Comparison of ENCODE assay signal across 17 cellular contexts in the genomic region with DNA sequence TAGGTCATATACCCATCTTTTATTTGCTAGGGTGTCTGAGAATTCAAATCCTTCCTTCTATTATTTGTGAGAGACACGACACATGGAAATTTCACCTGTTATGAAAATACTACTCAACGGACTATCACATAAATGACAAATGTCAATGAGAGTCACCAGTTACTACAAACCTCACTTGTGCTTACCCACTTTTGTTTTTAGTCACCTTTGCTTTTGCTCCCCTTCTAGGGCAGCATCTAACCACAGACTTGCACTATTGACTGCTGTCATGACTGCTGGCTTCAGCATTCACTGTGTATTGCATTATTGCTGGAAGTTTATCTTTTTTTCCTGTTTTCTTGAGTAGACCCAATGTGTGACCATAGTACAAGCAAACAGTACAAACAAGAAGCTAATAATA.
"Had no signal": no experiment of that assay in that cellular context is flagged by ENCODE, and none has a peak within 500 bp of the region (broad histone marks: within the 10 kb centered on the region; RNA-seq: fewer than 3 reads in every experiment).

No MANE protein-coding gene starts in this region.

- ATAC-seq: activated naive CD8-positive, alpha-beta T cell treated with anti-CD3 and anti-CD28 coated beads, Interleukin-2, amount 50 U/mL, for 24 hours; right lobe of liver had no signal

- H3K4me3 ChIP-seq: esophagus squamous epithelium, left ventricle myocardium inferior, ovary, right lobe of liver, stomach, testis, upper lobe of left lung had no signal

- DNase-seq: activated CD4-positive, alpha-beta T cell treated with anti-CD3 and anti-CD28 coated beads, Interleukin-2, amount 50 U/mL, for 1 hour; activated naive CD4-positive, alpha-beta T cell treated with Interleukin-2 at 50 U/mL for 16 hours; activated naive CD8-positive, alpha-beta T cell treated with anti-CD3 and anti-CD28 coated beads, Interleukin-2, amount 50 U/mL, for 24 hours; aorta; cortex of kidney; effector CD4-positive, alpha-beta T cell; esophagus squamous epithelium; glutamatergic neuron; hypothalamus; kidney; left ventricle myocardium inferior; naive B cell; ovary; right lobe of liver; stomach; testis; upper lobe of left lung had no signal
